25 cellular contexts compared by ENCODE assay signal in genomic region chr2:240512109-240512485, GRCh38. TPM values are rescaled to one million over a fixed set of nuclear protein-coding genes. Genes with fewer than 3 reads are reported as not detected.
DNase-seq lines count a peak whose midpoint lies in the region; ATAC-seq and TF ChIP-seq lines count a peak whose summit lies in the region.
"Had no signal": no experiment of that assay in that cellular context is flagged by ENCODE, and none has a peak within 500 bp of the region (broad histone marks: within the 10 kb centered on the region; RNA-seq: fewer than 3 reads in every experiment).

No MANE protein-coding gene starts in this region.

- no peak overlapping the region for H3K4me3 ChIP-seq in endodermal cell (ENCODE audit: low read length)
- H3K4me3 ChIP-seq: BLaER1 treated with 17β-estradiol and CSF1 and Interleukin-3, amounts not matched to agents 10 nM and 100 nM; GM23248 had no signal

- no peak overlapping the region for H3K27ac ChIP-seq in endodermal cell (ENCODE audit: low read depth, low read length)
- H3K27ac ChIP-seq: BLaER1 treated with 17β-estradiol and CSF1 and Interleukin-3, amounts not matched to agents 10 nM and 100 nM; GM23248; RWPE1 had no signal

- H3K9me3 Mint-ChIP-seq in endodermal cell (no peaks in the 10 kb centered on the region), type B pancreatic cell (no peaks in the 10 kb centered on the region)
- H3K9me3 Mint-ChIP-seq: CD4-positive, alpha-beta memory T cell had no signal

- H3K36me3 Mint-ChIP-seq in endodermal cell (ENCODE audit: low read depth) (no peaks in the 10 kb centered on the region), type B pancreatic cell (no peaks in the 10 kb centered on the region)

- H3K4me1 ChIP-seq in endodermal cell (ENCODE audit: control insufficient read depth, insufficient read depth, low read length), result no peaks in the 10 kb centered on the region
- H3K4me1 ChIP-seq: Caco-2 had no signal

- no peak overlapping the region for H3K4me3 Mint-ChIP-seq in endodermal cell
- H3K4me3 Mint-ChIP-seq in type B pancreatic cell, result no peak overlapping the region
- H3K4me3 Mint-ChIP-seq: CD4-positive, alpha-beta memory T cell had no signal

- no peak overlapping the region for H3K27ac Mint-ChIP-seq in endodermal cell
- no peak overlapping the region for H3K27ac Mint-ChIP-seq in type B pancreatic cell
- H3K27ac Mint-ChIP-seq: CD4-positive, alpha-beta memory T cell had no signal

- no peaks in the 10 kb centered on the region for H3K27me3 ChIP-seq in endodermal cell (ENCODE audit: control insufficient read depth, insufficient read depth, low read length, poor library complexity, severe bottlenecking)
- H3K27me3 ChIP-seq: BLaER1 treated with 17β-estradiol and CSF1 and Interleukin-3, amounts not matched to agents 10 nM and 100 nM had no signal

- H3K36me3 ChIP-seq in endodermal cell (ENCODE audit: control insufficient read depth, insufficient read depth, low read length), result no peaks in the 10 kb centered on the region

- no peaks in the 10 kb centered on the region for H3K9me3 ChIP-seq in endodermal cell (ENCODE audit: control insufficient read depth, low read length)
- H3K9me3 ChIP-seq: BLaER1 treated with 17β-estradiol and CSF1 and Interleukin-3, amounts not matched to agents 10 nM and 100 nM; Caco-2 had no signal

- H3K27me3 Mint-ChIP-seq in endodermal cell (ENCODE audit: insufficient read depth) (peaks cover 9% of the 10 kb centered on the region), type B pancreatic cell (no peaks in the 10 kb centered on the region)
- H3K27me3 Mint-ChIP-seq: CD4-positive, alpha-beta memory T cell had no signal

- no peak for ATAC-seq in HG03135 (IDR thresholded peaks at IDR 0.05; ENCODE audit: unreplicated experiment)

- WGBS in endodermal cell (ENCODE audit: insufficient coverage in 1 of 2, insufficient read length in 1 of 2), 2 experiments, result 94 to 100% methylated on average over 6 to 11 of the region's 11 CpGs

- no peaks in the 10 kb centered on the region for H3K4me1 Mint-ChIP-seq in endodermal cell
- H3K4me1 Mint-ChIP-seq in type B pancreatic cell (ENCODE audit: unreplicated experiment), result peaks cover 4% of the 10 kb centered on the region

- H3K9ac ChIP-seq in endodermal cell (ENCODE audit: extremely low read depth, low read length, poor library complexity, severe bottlenecking), result no peak overlapping the region
- H3K9ac ChIP-seq: BLaER1 treated with 17β-estradiol and CSF1 and Interleukin-3, amounts not matched to agents 10 nM and 100 nM; GM23248 had no signal

- TF ChIP-seq CTCF in endodermal cell (conservative IDR thresholded peaks at IDR 0.05), result no peak
- TF ChIP-seq CTCF in type B pancreatic cell (conservative IDR thresholded peaks at IDR 0.05), result no peak

- peak; percentile 32 for DNase-seq in activated CD8-positive, alpha-beta memory T cell treated with anti-CD3 and anti-CD28 coated beads, Interleukin-2, amount 50 U/mL, for 48 hours
- no peak for DNase-seq in activated CD8-positive, alpha-beta memory T cell treated with anti-CD3 and anti-CD28 coated beads, Interleukin-2, amount 50 U/mL, for 4 hours
- DNase-seq in endodermal cell, result peak; percentile 13
- peak; percentile 4 for DNase-seq in mucosa of gallbladder (ENCODE audit: low spot score)
- peak; percentile 57 for DNase-seq in type B pancreatic cell (ENCODE audit: extremely low spot score, unreplicated experiment)
- DNase-seq in activated CD4-positive, alpha-beta T cell treated with anti-CD3 and anti-CD28 coated beads, Interleukin-2, amount 50 U/mL, for 1 hour, result no peak
- DNase-seq: CD4-positive, alpha-beta memory T cell; DMS 273 treated with DMSO at 0.1 percent for 48 hours; DMS79 treated with DMSO at 0.1 percent for 48 hours; GM23248; HCEC 1CT; KBM-7; MM.1S; NCI-H1048; NCI-H1417 treated with DMSO at 0.1 percent for 48 hours; NCI-H1930; NCI-H2227 treated with DMSO at 0.1 percent for 48 hours; NCI-H510A treated with DMSO at 0.1 percent for 48 hours; NCI-H774; NK-92 treated with Interleukin-12 subunit alpha and Interleukin-12 subunit beta, amount 100 ng/mL, for 24 hours; SHP77 treated with DMSO at 0.1 percent for 48 hours had no signal

RNA-seq across cellular contexts. Expression of gene ANKMY1, which starts 45.7 kb away (rescaled TPM):
- total RNA-seq in endodermal cell (10 to 100 TPM in 1 of 2 donors, 1 to 10 TPM in 1; 7.4 to 13.3 TPM), mucosa of gallbladder (25.6 TPM), type B pancreatic cell (ENCODE audit: low replicate concordance) (13.4 and 16.8 TPM in 2 replicates)
- polyA plus RNA-seq in endodermal cell (2013, experiment 1 of 2), result 6.2 TPM
- polyA plus RNA-seq in endodermal cell (2013, experiment 2 of 2), result 4.8 TPM

RNA-seq across cellular contexts. Expression of gene DUSP28, which starts 48.1 kb away (rescaled TPM):
- total RNA-seq in endodermal cell (1 to 10 TPM; 1.4 to 2.8 TPM), mucosa of gallbladder (4.0 TPM), type B pancreatic cell (ENCODE audit: low replicate concordance) (4.3 and 6.4 TPM in 2 replicates)
- 8.9 TPM for polyA plus RNA-seq in endodermal cell (2013, experiment 1 of 2)
- 6.1 TPM for polyA plus RNA-seq in endodermal cell (2013, experiment 2 of 2)

RNA-seq across cellular contexts. Expression of gene RNPEPL1, which starts 56.2 kb away (rescaled TPM):
- total RNA-seq in endodermal cell (10 to 100 TPM; 38.4 to 52.4 TPM), mucosa of gallbladder (91.8 TPM), type B pancreatic cell (ENCODE audit: low replicate concordance) (40.5 and 66.4 TPM in 2 replicates)
- 18.2 TPM for polyA plus RNA-seq in endodermal cell (2013, experiment 1 of 2)
- 18.1 TPM for polyA plus RNA-seq in endodermal cell (2013, experiment 2 of 2)

Comparison
In these comparisons a context has a peak if more than half of its experiments do, and no peak if none do; other contexts are left out.
1. DNase-seq: peak in activated CD8-positive, alpha-beta memory T cell treated with anti-CD3 and anti-CD28 coated beads, Interleukin-2, amount 50 U/mL, for 48 hours (single experiment), endodermal cell (single experiment), mucosa of gallbladder (single experiment) and type B pancreatic cell (single experiment); none in activated CD8-positive, alpha-beta memory T cell treated with anti-CD3 and anti-CD28 coated beads, Interleukin-2, amount 50 U/mL, for 4 hours (single experiment) and activated CD4-positive, alpha-beta T cell treated with anti-CD3 and anti-CD28 coated beads, Interleukin-2, amount 50 U/mL, for 1 hour (single experiment).